ENCODE assay signal across 18 cellular contexts in genomic region chr15:69129026-69129385, GRCh38. TPM values are rescaled to one million over a fixed set of nuclear protein-coding genes. Genes with fewer than 3 reads are reported as not detected.
DNase-seq lines count a peak whose midpoint lies in the region; ATAC-seq, FAIRE-seq and TF ChIP-seq lines count a peak whose summit lies in the region.
"Had no signal": no experiment of that assay in that cellular context is flagged by ENCODE, and none has a peak within 500 bp of the region (broad histone marks: within the 10 kb centered on the region; RNA-seq: fewer than 3 reads in every experiment).

No MANE protein-coding gene starts in this region.

- H3K36me3 ChIP-seq in body of pancreas (replicated peaks in 1 of 2; ENCODE audit: insufficient read depth in 1 of 2, low read depth in 2 of 2): no peaks in the 10 kb centered on the region
- H3K36me3 ChIP-seq in parathyroid adenoma (ENCODE audit: control insufficient read depth, insufficient read depth, low read length): no peaks in the 10 kb centered on the region

- H3K27me3 ChIP-seq in body of pancreas: no peaks in the 10 kb centered on the region
- no peaks in the 10 kb centered on the region for H3K27me3 ChIP-seq in right cardiac atrium (ENCODE audit: control insufficient read depth, insufficient read depth)
- no peaks in the 10 kb centered on the region for H3K27me3 ChIP-seq in parathyroid adenoma (ENCODE audit: control insufficient read depth, insufficient read depth, low read length)

- CTCF ChIA-PET in Calu3 (lab: Charles Lee): no interaction called here

- no peaks in the 10 kb centered on the region for H3K79me2 ChIP-seq in parathyroid adenoma

- no peak for TF ChIP-seq CTCF in Calu3 (IDR thresholded peaks at IDR 0.05; ENCODE audit: unreplicated experiment)
- TF ChIP-seq CTCF in body of pancreas (IDR thresholded peaks at IDR 0.05): no peak
- TF ChIP-seq CTCF in parathyroid adenoma (IDR thresholded peaks at IDR 0.05): no peak

- H3K4me3 ChIP-seq in body of pancreas: no peak overlapping the region
- no peak overlapping the region for H3K4me3 ChIP-seq in right cardiac atrium (ENCODE audit: low read length)
- H3K4me3 ChIP-seq in parathyroid adenoma (ENCODE audit: low read depth, low read length): no peak overlapping the region

- no peak for TF ChIP-seq POLR2A in body of pancreas (IDR thresholded peaks at IDR 0.05)

- H3K36me3 Mint-ChIP-seq in Calu3 (ENCODE audit: insufficient read depth, unreplicated experiment): peaks cover 4% of the 10 kb centered on the region

- H3K9ac ChIP-seq in parathyroid adenoma: no peak overlapping the region
- H3K9ac ChIP-seq: KMS-11 had no signal

- H3K27ac Mint-ChIP-seq in Calu3 (ENCODE audit: unreplicated experiment): peak overlapping the region; percentile 74

- no peak overlapping the region for H3K4me2 ChIP-seq in parathyroid adenoma (ENCODE audit: low read length)
- H3K4me2 ChIP-seq: KMS-11 had no signal

- no TSS peak for BruUV-seq in Calu3 (replicated peaks; lab: Mats Ljungman, UMichigan)

- intact Hi-C loops in Calu3 (cut with micrococcal nuclease; ENCODE audit: unreplicated experiment): no loop called here
- intact Hi-C loops in body of pancreas (cut with DNase I): no loop called here
- intact Hi-C loops in right cardiac atrium (cut with DNase I): no loop called here

- FAIRE-seq in urothelium cell line (lab: Jason Lieb, UNC): no peak

- ATAC-seq in body of pancreas (peak; percentile 70), right cardiac atrium (peak; percentile 53 to 67), HG02970 (IDR thresholded peaks at IDR 0.05; ENCODE audit: low FRiP score, unreplicated experiment) (no peak)
- ATAC-seq: foreskin keratinocyte, Panc1 had no signal

- H3K27ac ChIP-seq in body of pancreas (peak overlapping the region in 3 of 4 donors; percentile 26 to 76 (median 46)), right cardiac atrium (ENCODE audit: low read length) (peak overlapping the region; percentile 30), parathyroid adenoma (peak overlapping the region; percentile 39)
- H3K27ac ChIP-seq: foreskin keratinocyte, KMS-11 had no signal

- H3K4me3 Mint-ChIP-seq in Calu3 (ENCODE audit: low read depth, unreplicated experiment): peak overlapping the region; percentile 28

- 61 to 62% methylated on average over 2 of the region's 2 CpGs for WGBS in body of pancreas, 2 donors
- WGBS in right cardiac atrium: 53% methylated on average over 2 of the region's 2 CpGs

- H3K9me3 ChIP-seq in body of pancreas (no peaks in the 10 kb centered on the region), right cardiac atrium (ENCODE audit: control insufficient read depth, low read length) (no peaks in the 10 kb centered on the region), parathyroid adenoma (ENCODE audit: control insufficient read depth, low read length) (no peaks in the 10 kb centered on the region)
- H3K9me3 ChIP-seq: Caco-2 had no signal

- H3K9me3 Mint-ChIP-seq in Calu3 (ENCODE audit: low read depth, unreplicated experiment): no peaks in the 10 kb centered on the region

- H3K4me1 ChIP-seq in body of pancreas (peaks cover 4% of the 10 kb centered on the region), right cardiac atrium (ENCODE audit: control insufficient read depth, insufficient read depth, low read length) (peaks cover 2% of the 10 kb centered on the region), parathyroid adenoma (peaks cover 17% of the 10 kb centered on the region)
- H3K4me1 ChIP-seq: Caco-2, foreskin keratinocyte had no signal

- H2AFZ ChIP-seq in parathyroid adenoma: peak overlapping the region; percentile 77

- peaks cover 12% of the 10 kb centered on the region for H3K27me3 Mint-ChIP-seq in Calu3 (ENCODE audit: unreplicated experiment)

- DNase-seq in Calu3 (peak; percentile 42), body of pancreas (peak in 1 of 4 donors; percentile 7), right cardiac atrium (no peak), NCI-H526 treated with DMSO at 0.1 percent for 48 hours (lab: John Stamatoyannopoulos, UW) (no peak), urothelium cell line (ENCODE audit: low spot score) (no peak)
- DNase-seq in stimulated activated CD4-positive, alpha-beta T cell treated with anti-CD3 and anti-CD28 coated beads, Interleukin-12 subunit alpha, Interleukin-12 subunit beta, amount 100 ng/mL, for 4 hours: no peak
- DNase-seq: activated naive CD4-positive, alpha-beta T cell treated with Interleukin-2 at 50 U/mL for 16 hours; Caco-2; effector CD8-positive, alpha-beta T cell; foreskin keratinocyte; GDM1; midbrain; NCI-H146; NCI-H510A treated with DMSO at 0.1 percent for 48 hours had no signal

- peaks cover 23% of the 10 kb centered on the region for H3K4me1 Mint-ChIP-seq in Calu3 (ENCODE audit: low read depth, unreplicated experiment)

RNA-seq across cellular contexts. Expression of gene GLCE, which starts 31.4 kb away (rescaled TPM):
- total RNA-seq in Calu3 (2022) (20.4 and 22.4 TPM in 2 replicates), body of pancreas (1 to 10 TPM; 6.6 to 9.3 TPM), right cardiac atrium (10 to 100 TPM in 1 of 4 donors, 1 to 10 TPM in 3; 8.5 to 10.2 (median 9.0) TPM)
- polyA plus RNA-seq in right cardiac atrium: 4.8 TPM
